Comparison of ENCODE assay signal across 17 cellular contexts in the genomic region with DNA sequence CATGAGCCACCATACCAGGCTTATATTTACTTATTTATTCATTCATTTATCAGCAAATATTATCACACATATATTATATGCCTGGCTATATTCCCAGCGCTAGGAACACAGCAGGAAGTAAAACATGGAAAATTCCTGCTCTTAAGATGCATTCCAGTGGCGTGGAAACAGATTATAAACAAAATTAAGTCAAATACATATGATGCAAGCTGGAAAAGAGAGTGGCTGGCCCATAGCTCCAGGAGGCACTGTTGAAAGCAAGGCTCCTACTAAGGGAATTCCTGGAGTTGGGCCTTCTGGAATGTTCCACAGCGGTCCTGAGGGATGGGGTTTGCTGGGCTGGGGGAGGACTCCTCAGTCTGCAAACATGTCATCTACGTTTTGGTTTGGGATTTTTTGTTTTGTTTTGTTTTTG. TPM values are rescaled to one million over a fixed set of nuclear protein-coding genes. Genes with fewer than 3 reads are reported as not detected.
A peak's percentile ranks its signal among the peaks of the same experiment; 100 is the strongest.
DNase-seq lines count a peak whose midpoint lies in the region; ATAC-seq, FAIRE-seq and TF ChIP-seq lines count a peak whose summit lies in the region.
"Had no signal": no experiment of that assay in that cellular context is flagged by ENCODE, and none has a peak within 500 bp of the region (broad histone marks: within the 10 kb centered on the region; RNA-seq: fewer than 3 reads in every experiment).

No MANE protein-coding gene starts in this region.

- no peaks in the 10 kb centered on the region for H3K9me3 Mint-ChIP-seq in activated naive CD4-positive, alpha-beta T cell treated with anti-CD3 and anti-CD28 coated beads, Interleukin-2, amount 10 ng/mL, durations not matched to agents 7 days and 5 days
- H3K9me3 Mint-ChIP-seq: natural killer cell treated with Interleukin-12 subunit alpha and Interleukin-12 subunit beta and Interleukin-15 and Interleukin-18, amount 100 ng/mL, for 72 hours had no signal

- no peak overlapping the region for H3K4me3 Mint-ChIP-seq in activated naive CD4-positive, alpha-beta T cell treated with anti-CD3 and anti-CD28 coated beads, Interleukin-2, amount 10 ng/mL, durations not matched to agents 7 days and 5 days
- H3K4me3 Mint-ChIP-seq: natural killer cell treated with Interleukin-12 subunit alpha and Interleukin-12 subunit beta and Interleukin-15 and Interleukin-18, amount 100 ng/mL, for 72 hours had no signal

- no peak overlapping the region for H2AFZ ChIP-seq in fibroblast of lung (ENCODE audit: low read length)

- H3K36me3 Mint-ChIP-seq in activated naive CD4-positive, alpha-beta T cell treated with anti-CD3 and anti-CD28 coated beads, Interleukin-2, amount 10 ng/mL, durations not matched to agents 7 days and 5 days = no peaks in the 10 kb centered on the region
- H3K36me3 Mint-ChIP-seq: natural killer cell treated with Interleukin-12 subunit alpha and Interleukin-12 subunit beta and Interleukin-15 and Interleukin-18, amount 100 ng/mL, for 72 hours had no signal

- H3K27me3 ChIP-seq in Panc1 (ENCODE audit: control insufficient read depth, insufficient read depth, low read length) (no peaks in the 10 kb centered on the region), fibroblast of lung (ENCODE audit: control insufficient read depth, insufficient read depth, low read length) (no peaks in the 10 kb centered on the region), pancreas (no peaks in the 10 kb centered on the region)

- no peak overlapping the region for H3K4me2 ChIP-seq in fibroblast of lung (ENCODE audit: extremely low read depth, insufficient read depth, low read length)

- TF ChIP-seq CTCF in AG10803 (conservative IDR thresholded peaks at IDR 0.05; ENCODE audit: low read length) (0 out of 2 replicates have a peak, but pooled peaks have one; percentile 3), Panc1 (IDR thresholded peaks at IDR 0.05) (no peak), fibroblast of lung (conservative IDR thresholded peaks at IDR 0.05 in 1 of 2, IDR thresholded peaks at IDR 0.05 in 1 of 2; ENCODE audit: low read depth in 1 of 2, low read length in 2 of 2) (no peak), pancreas (IDR thresholded peaks at IDR 0.05) (no peak), RWPE1 (conservative IDR thresholded peaks at IDR 0.05; ENCODE audit: low read depth) (no peak)

- no peaks in the 10 kb centered on the region for H3K9me3 ChIP-seq in Panc1 (ENCODE audit: control insufficient read depth, insufficient read depth, low read depth, low read length)
- no peaks in the 10 kb centered on the region for H3K9me3 ChIP-seq in fibroblast of lung (ENCODE audit: control insufficient read depth, insufficient read depth, low read depth, low read length)
- H3K9me3 ChIP-seq in pancreas = no peaks in the 10 kb centered on the region
- H3K9me3 ChIP-seq: Caco-2 had no signal

- H3K27ac Mint-ChIP-seq in activated naive CD4-positive, alpha-beta T cell treated with anti-CD3 and anti-CD28 coated beads, Interleukin-2, amount 10 ng/mL, durations not matched to agents 7 days and 5 days = no peak overlapping the region
- H3K27ac Mint-ChIP-seq: natural killer cell treated with Interleukin-12 subunit alpha and Interleukin-12 subunit beta and Interleukin-15 and Interleukin-18, amount 100 ng/mL, for 72 hours had no signal

- FAIRE-seq in pancreas (lab: Jason Lieb, UNC) = no peak
- FAIRE-seq: GM12878, urothelium cell line had no signal

- in situ Hi-C loops in Panc1 (cut with HindIII; ENCODE audit: low pct_unique_long_range_greater_than_20kb, low sequenced_read_pairs) = no loop called here

- CTCF ChIA-PET in Panc1 (lab: Charles Lee) (interaction anchor here (0.7 kb wide), 1 partner anchor 235 kb away, joined by 9 read pairs; no protein-coding TSS in a partner anchor), RWPE1 (lab: Yijun Ruan, JAX) (no interaction called here)
- CTCF ChIA-PET in activated naive CD4-positive, alpha-beta T cell treated with anti-CD3 and anti-CD28 coated beads, Interleukin-2, amount 10 ng/mL, durations not matched to agents 7 days and 5 days (lab: Charles Lee) = no interaction called here

- intact Hi-C loops in Panc1 (cut with micrococcal nuclease; ENCODE audit: unreplicated experiment) = loop anchor here (10.0 kb wide), 1 partner anchor 83 kb away; no protein-coding TSS in a partner anchor
- intact Hi-C loops in pancreas (cut with DNase I) = no loop called here

- peaks cover 10% of the 10 kb centered on the region for H3K79me2 ChIP-seq in fibroblast of lung (ENCODE audit: control insufficient read depth, insufficient read depth, low read length)

- H3K4me1 ChIP-seq in Panc1 (ENCODE audit: control insufficient read depth, insufficient read depth, low read length) (peaks cover 73% of the 10 kb centered on the region), fibroblast of lung (ENCODE audit: control insufficient read depth, extremely low read depth, insufficient read depth, low read length) (peaks cover 5% of the 10 kb centered on the region), pancreas (peaks cover 0 to 49% (median 3%) of the 10 kb centered on the region in 3 donors)

- 41 to 51% methylated on average over 4 of the region's 4 CpGs for WGBS in pancreas, 2 donors

- no peak overlapping the region for H3K9ac ChIP-seq in fibroblast of lung (ENCODE audit: insufficient read depth, low read length)

- H3K4me3 ChIP-seq in AG10803 (ENCODE audit: low read length) (no peak overlapping the region), Panc1 (ENCODE audit: low read depth in 2 of 2, low read length in 2 of 2) (peak overlapping the region in 1 of 2 experiments; percentile 13; a peak in 1 of 4 replicates), fibroblast of lung (replicated peaks in 1 of 4; ENCODE audit: control extremely low read depth in 1 of 4, insufficient read depth in 1 of 4, low read depth in 3 of 4, low read length in 4 of 4) (no peak overlapping the region), pancreas (no peak overlapping the region)
- H3K4me3 ChIP-seq: GM12878, lung had no signal

- no TSS peak for BruUV-seq in Panc1 (replicated peaks; lab: Mats Ljungman, UMichigan)

- peaks cover 3% of the 10 kb centered on the region for H3K4me1 Mint-ChIP-seq in activated naive CD4-positive, alpha-beta T cell treated with anti-CD3 and anti-CD28 coated beads, Interleukin-2, amount 10 ng/mL, durations not matched to agents 7 days and 5 days

- H4K20me1 ChIP-seq in fibroblast of lung (ENCODE audit: control insufficient read depth, extremely low read depth, insufficient read depth, low read length) = no peaks in the 10 kb centered on the region

- POLR2A ChIA-PET in Panc1 (lab: Charles Lee) (interaction anchor here (0.7 kb wide), 1 partner anchor 135 kb away, joined by 5 read pairs; no protein-coding TSS in a partner anchor), RWPE1 (lab: Yijun Ruan, JAX; ENCODE audit: low non-redundant PET) (no interaction called here)

- peak overlapping the region; percentile 87 for H3K27ac ChIP-seq in Panc1 (ENCODE audit: low read length)
- peak overlapping the region; percentile 44 for H3K27ac ChIP-seq in fibroblast of lung (ENCODE audit: insufficient read depth, low read length)
- peak overlapping the region in 2 of 4 donors; percentile 28 to 33 for H3K27ac ChIP-seq in pancreas
- no peak overlapping the region for H3K27ac ChIP-seq in RWPE1

- ATAC-seq in Panc1 = peak; percentile 81
- ATAC-seq in pancreas = peak in 3 of 4 donors; percentile 26 to 39 (median 30)
- ATAC-seq: GM12878; natural killer cell treated with Interleukin-12 subunit alpha and Interleukin-12 subunit beta and Interleukin-15 and Interleukin-18, amount 100 ng/mL, for 72 hours; stimulated activated naive CD8-positive, alpha-beta T cell treated with anti-CD3 and anti-CD28 coated beads, Interleukin-15, Interleukin-2, amounts not matched to agents 100 U/mL and 50 U/mL, for 24 hours had no signal

- H3K36me3 ChIP-seq in Panc1 (ENCODE audit: control insufficient read depth, insufficient read depth, low read length) (no peaks in the 10 kb centered on the region), fibroblast of lung (ENCODE audit: control insufficient read depth, insufficient read depth, low read length) (no peaks in the 10 kb centered on the region), pancreas (no peaks in the 10 kb centered on the region)

- DNase-seq in AG10803 (ENCODE audit: low read depth) (peak; percentile 71), Panc1 (ENCODE audit: low read depth, low spot score) (peak; percentile 35), fibroblast of lung (ENCODE audit: low read depth in 2 of 2) (peak in 1 of 2 donors; percentile 64), pancreas (peak in 1 of 6 donors; percentile 16), RWPE1 (ENCODE audit: low spot score) (no peak), islet precursor cell (no peak)
- DNase-seq in activated naive CD4-positive, alpha-beta T cell treated with anti-CD3 and anti-CD28 coated beads, Interleukin-2, amount 10 ng/mL, durations not matched to agents 7 days and 5 days = no peak
- no peak for DNase-seq in stimulated activated naive CD4-positive, alpha-beta T cell (lab: John Stamatoyannopoulos, UW)
- DNase-seq: activated effector memory CD4-positive, alpha-beta T cell treated with anti-CD3 and anti-CD28 coated beads, Interleukin-2, amount 50 U/mL, for 16 hours; Caco-2; NCI-H187 treated with DMSO at 0.1 percent for 48 hours; SHP77 treated with DMSO at 0.1 percent for 48 hours; stimulated activated naive CD8-positive, alpha-beta T cell treated with anti-CD3 and anti-CD28 coated beads, Interleukin-15, Interleukin-2, amounts not matched to agents 100 U/mL and 50 U/mL, for 24 hours had no signal

- H3K27me3 Mint-ChIP-seq in activated naive CD4-positive, alpha-beta T cell treated with anti-CD3 and anti-CD28 coated beads, Interleukin-2, amount 10 ng/mL, durations not matched to agents 7 days and 5 days = peaks cover 4% of the 10 kb centered on the region
- H3K27me3 Mint-ChIP-seq: natural killer cell treated with Interleukin-12 subunit alpha and Interleukin-12 subunit beta and Interleukin-15 and Interleukin-18, amount 100 ng/mL, for 72 hours had no signal

RNA-seq across cellular contexts. Expression of gene ADCY9, which starts 18.4 kb away (rescaled TPM):
- total RNA-seq in Panc1 (2021; ENCODE audit: unreplicated experiment) (29.8 TPM), fibroblast of lung (21.6 and 37.0 TPM in 2 replicates), pancreas (10 to 100 TPM; 17.2 to 20.9 (median 18.4) TPM)
- 23.2 TPM for polyA plus RNA-seq in Panc1 (2012; ENCODE audit: insufficient read length)
- polyA plus RNA-seq in fibroblast of lung (21.1 and 22.1 TPM in 2 replicates), pancreas (10 to 100 TPM in 1 of 2 donors, 1 to 10 TPM in 1; 6.6 to 10.4 TPM)
- polyA plus RNA-seq in fibroblast of lung (2012) = 18.0 and 23.8 TPM in 2 replicates
- 66.0 and 80.8 TPM in 2 replicates for polyA minus RNA-seq in fibroblast of lung (ENCODE audit: low replicate concordance)

Comparison
In these comparisons a context has a peak if more than half of its experiments do, and no peak if none do; other contexts are left out.
1. DNase-seq: peak in AG10803 (single experiment) and Panc1 (single experiment); none in RWPE1 (single experiment), islet precursor cell (single experiment), activated naive CD4-positive, alpha-beta T cell treated with anti-CD3 and anti-CD28 coated beads, Interleukin-2, amount 10 ng/mL, durations not matched to agents 7 days and 5 days (single experiment) and stimulated activated naive CD4-positive, alpha-beta T cell (0 of 6).